Comparison of ENCODE assay signal across 26 cellular contexts in genomic region chrX:69038826-69039225, GRCh38.
DNase-seq lines count a peak whose midpoint lies in the region; ATAC-seq, FAIRE-seq and TF ChIP-seq lines count a peak whose summit lies in the region.
"Had no signal": no experiment of that assay in that cellular context is flagged by ENCODE, and none has a peak within 500 bp of the region (broad histone marks: within the 10 kb centered on the region; RNA-seq: fewer than 3 reads in every experiment).

No MANE protein-coding gene starts in this region.

- no peak overlapping the region for H3K4me3 Mint-ChIP-seq in astrocyte (ENCODE audit: unreplicated experiment)
- H3K4me3 Mint-ChIP-seq: CD14-positive monocyte; CD4-positive, alpha-beta T cell; CD8-positive, alpha-beta memory T cell had no signal

- H3K27ac ChIP-seq in astrocyte (ENCODE audit: low read depth, low read length), result no peak overlapping the region
- H3K27ac ChIP-seq in osteoblast (ENCODE audit: low read depth, low read length), result no peak overlapping the region
- H3K27ac ChIP-seq: 22Rv1; BLaER1 treated with 17β-estradiol and CSF1 and Interleukin-3, amounts not matched to agents 10 nM and 100 nM; GM23248 had no signal

- DNase-seq in AG10803 (ENCODE audit: low read depth) (peak; percentile 13), astrocyte (ENCODE audit: low read depth) (no peak), fibroblast of the aortic adventitia (ENCODE audit: low read depth) (peak; percentile 64), osteoblast (ENCODE audit: insufficient read length, low spot score, missing footprints) (peak; percentile 42), NCI-H446 treated with DMSO at 0.1 percent for 48 hours (lab: John Stamatoyannopoulos, UW) (no peak), foreskin melanocyte (no peak)
- no peak for DNase-seq in activated T-cell treated with anti-CD3 and anti-CD28 coated beads, Interleukin-2, amount 50 U/mL, for 1 hour
- DNase-seq: AML-193; BE2C; CD4-positive, alpha-beta T cell; CD8-positive, alpha-beta memory T cell; DMS 273 treated with DMSO at 0.1 percent for 48 hours; DMS79; EL; GDM1; GM23248; H7; HCEC 1CT had no signal

- peaks cover 3% of the 10 kb centered on the region for H3K27me3 Mint-ChIP-seq in astrocyte (ENCODE audit: low read depth, unreplicated experiment)

- H3K27ac Mint-ChIP-seq in astrocyte (ENCODE audit: unreplicated experiment), result no peak overlapping the region
- H3K27ac Mint-ChIP-seq: CD14-positive monocyte; CD4-positive, alpha-beta T cell; CD8-positive, alpha-beta memory T cell had no signal

- H4K20me1 ChIP-seq in astrocyte (ENCODE audit: insufficient read depth, low read length), result no peaks in the 10 kb centered on the region
- no peaks in the 10 kb centered on the region for H4K20me1 ChIP-seq in osteoblast (ENCODE audit: insufficient read depth, low read length)
- H4K20me1 ChIP-seq: BLaER1 treated with 17β-estradiol and CSF1 and Interleukin-3, amounts not matched to agents 10 nM and 100 nM had no signal

- H3K9me3 Mint-ChIP-seq in astrocyte (ENCODE audit: unreplicated experiment), result no peaks in the 10 kb centered on the region
- H3K9me3 Mint-ChIP-seq: CD4-positive, alpha-beta T cell had no signal

- no peak overlapping the region for H3K9ac ChIP-seq in astrocyte (ENCODE audit: low read length)
- H3K9ac ChIP-seq: BLaER1 treated with 17β-estradiol and CSF1 and Interleukin-3, amounts not matched to agents 10 nM and 100 nM; GM23248 had no signal

- TF ChIP-seq CTCF in AG10803 (conservative IDR thresholded peaks at IDR 0.05; ENCODE audit: low read length), result no peak
- no peak for TF ChIP-seq CTCF in astrocyte (IDR thresholded peaks at IDR 0.05; ENCODE audit: insufficient read depth, low read depth, low read length)
- no peak for TF ChIP-seq CTCF in fibroblast of the aortic adventitia (IDR thresholded peaks at IDR 0.05; ENCODE audit: insufficient read depth, low read length)
- no peak for TF ChIP-seq CTCF in osteoblast (IDR thresholded peaks at IDR 0.05; ENCODE audit: extremely low read depth, low read depth, low read length)

- H3K4me1 ChIP-seq in astrocyte (ENCODE audit: insufficient read depth, low read length) (no peaks in the 10 kb centered on the region), osteoblast (ENCODE audit: insufficient read depth, low read length) (no peaks in the 10 kb centered on the region)
- H3K4me1 ChIP-seq: BE2C; BLaER1 treated with 17β-estradiol and CSF1 and Interleukin-3, amounts not matched to agents 10 nM and 100 nM had no signal

- no peak overlapping the region for H3K4me3 ChIP-seq in AG10803 (ENCODE audit: low read length)
- no peak overlapping the region for H3K4me3 ChIP-seq in astrocyte (ENCODE audit: insufficient read depth, low read depth, low read length)
- H3K4me3 ChIP-seq in fibroblast of the aortic adventitia (ENCODE audit: low read depth, low read length), result no peak overlapping the region
- no peak overlapping the region for H3K4me3 ChIP-seq in osteoblast (ENCODE audit: insufficient read depth, low read length)
- H3K4me3 ChIP-seq: BLaER1 treated with 17β-estradiol and CSF1 and Interleukin-3, amounts not matched to agents 10 nM and 100 nM; GM12878; GM23248 had no signal

- H3K4me2 ChIP-seq in astrocyte (ENCODE audit: low read length) (no peak overlapping the region), osteoblast (ENCODE audit: insufficient read depth, low read length) (no peak overlapping the region)
- H3K4me2 ChIP-seq: BLaER1 treated with 17β-estradiol and CSF1 and Interleukin-3, amounts not matched to agents 10 nM and 100 nM had no signal

- peak; percentile 5 for FAIRE-seq in astrocyte (lab: Jason Lieb, UNC)
- FAIRE-seq: A204.1, D721Med, GM12878, H1 had no signal

- H3K9me3 ChIP-seq in astrocyte (ENCODE audit: insufficient read depth, low read depth, low read length) (no peaks in the 10 kb centered on the region), osteoblast (ENCODE audit: low read depth, low read length) (no peaks in the 10 kb centered on the region)
- H3K9me3 ChIP-seq: BE2C had no signal

- H3K4me1 Mint-ChIP-seq in astrocyte (ENCODE audit: low read depth, unreplicated experiment), result no peaks in the 10 kb centered on the region
- H3K4me1 Mint-ChIP-seq: CD14-positive monocyte; CD8-positive, alpha-beta memory T cell had no signal

- H3K79me2 ChIP-seq in astrocyte (ENCODE audit: insufficient read depth, low read length), result no peaks in the 10 kb centered on the region
- H3K79me2 ChIP-seq in osteoblast (ENCODE audit: insufficient read depth, low read length), result no peaks in the 10 kb centered on the region

- H2AFZ ChIP-seq in astrocyte (ENCODE audit: low read depth, low read length) (no peak overlapping the region), osteoblast (ENCODE audit: low read length) (no peak overlapping the region)
- H2AFZ ChIP-seq: GM23248 had no signal

- no peaks in the 10 kb centered on the region for H3K27me3 ChIP-seq in astrocyte (ENCODE audit: insufficient read depth, low read length)
- peaks cover 16% of the 10 kb centered on the region for H3K27me3 ChIP-seq in osteoblast (ENCODE audit: insufficient read depth, low read length)
- H3K27me3 ChIP-seq: BE2C had no signal

- ATAC-seq in GM21367 (IDR thresholded peaks at IDR 0.05; ENCODE audit: unreplicated experiment), result no peak
- ATAC-seq: GM12878 had no signal

- H3K36me3 Mint-ChIP-seq in astrocyte (ENCODE audit: low read depth, unreplicated experiment), result no peaks in the 10 kb centered on the region
- H3K36me3 Mint-ChIP-seq: CD14-positive monocyte; CD8-positive, alpha-beta memory T cell had no signal

- H3K36me3 ChIP-seq in astrocyte (ENCODE audit: insufficient read depth, low read length) (no peaks in the 10 kb centered on the region), osteoblast (ENCODE audit: insufficient read depth, low read length) (no peaks in the 10 kb centered on the region)
- H3K36me3 ChIP-seq: BE2C; BLaER1 treated with 17β-estradiol and CSF1 and Interleukin-3, amounts not matched to agents 10 nM and 100 nM had no signal

Comparison
In these comparisons a context has a peak if more than half of its experiments do, and no peak if none do; other contexts are left out.
1. DNase-seq: peak in AG10803 (single experiment), fibroblast of the aortic adventitia (single experiment) and osteoblast (single experiment); none in astrocyte (single experiment), NCI-H446 treated with DMSO at 0.1 percent for 48 hours (single experiment), foreskin melanocyte (single experiment) and activated T-cell treated with anti-CD3 and anti-CD28 coated beads, Interleukin-2, amount 50 U/mL, for 1 hour (single experiment).